Comparison of ENCODE assay signal across 28 cellular contexts in the genomic region with DNA sequence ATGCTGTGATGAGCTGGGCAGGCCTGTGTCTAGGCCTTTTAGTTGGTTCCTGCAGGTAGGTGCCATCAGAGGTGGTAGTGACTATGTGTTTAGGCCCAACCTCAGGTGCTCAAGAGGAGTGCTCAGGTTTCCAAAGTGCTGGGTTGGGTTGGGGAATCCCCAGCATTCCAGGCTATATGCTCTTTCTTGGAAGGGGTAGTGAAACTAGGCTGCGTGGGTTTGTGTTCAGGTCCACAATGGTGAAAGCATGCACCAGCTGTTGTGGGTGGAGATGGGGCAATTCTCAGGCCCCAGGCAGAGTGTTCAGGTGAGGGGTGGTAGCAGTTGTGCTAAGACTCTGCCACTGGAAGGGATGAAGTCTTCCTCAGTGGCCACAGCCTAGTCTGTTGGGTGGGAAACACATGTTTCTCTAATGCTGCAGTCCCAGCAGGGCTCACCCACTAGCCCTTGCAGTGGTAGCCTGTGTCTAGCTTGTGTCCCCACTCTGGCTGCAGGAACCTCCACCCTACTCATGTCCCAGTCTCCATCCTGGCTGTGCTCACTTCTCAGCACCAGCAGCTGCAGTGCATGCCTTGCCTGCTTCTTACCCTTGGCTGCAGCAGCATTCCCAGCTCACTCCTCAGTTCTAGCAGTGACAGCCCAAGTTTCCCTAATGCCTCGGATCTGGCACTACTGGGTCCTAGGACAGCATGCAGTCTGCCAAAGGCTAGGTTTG.
DNase-seq lines count a peak whose midpoint lies in the region; ATAC-seq and TF ChIP-seq lines count a peak whose summit lies in the region.
"Had no signal": no experiment of that assay in that cellular context is flagged by ENCODE, and none has a peak within 500 bp of the region (broad histone marks: within the 10 kb centered on the region; RNA-seq: fewer than 3 reads in every experiment).

No MANE protein-coding gene starts in this region.

- H4K91ac ChIP-seq in H9 (ENCODE audit: insufficient read length, low read depth, low read length) (no peak overlapping the region), neuronal stem cell (ENCODE audit: low read depth, low read length, poor library complexity) (no peak overlapping the region)

- H3K36me3 ChIP-seq in RWPE2 (ENCODE audit: low read depth) (no peaks in the 10 kb centered on the region), neuronal stem cell (replicated peaks in 1 of 2; ENCODE audit: control insufficient read depth in 2 of 2, insufficient read depth in 2 of 2, low read length in 2 of 2) (no peaks in the 10 kb centered on the region), Karpas-422 (ENCODE audit: insufficient read depth, low read length) (no peaks in the 10 kb centered on the region)
- H3K36me3 ChIP-seq: right atrium auricular region, uterus had no signal

- H3K36me3 Mint-ChIP-seq in H9 (ENCODE audit: insufficient read depth in 1 of 3, low read depth in 3 of 3) (no peaks in the 10 kb centered on the region), endothelial cell (ENCODE audit: low read depth, unreplicated experiment) (no peaks in the 10 kb centered on the region)
- H3K36me3 Mint-ChIP-seq: activated CD4-positive, alpha-beta memory T cell treated with anti-CD3 and anti-CD28 coated beads for 36 hours; CD8-positive, alpha-beta memory T cell; IgD-negative memory B cell; T-cell had no signal

- H3K79me2 ChIP-seq in H9 (ENCODE audit: insufficient read depth, low read length) (no peaks in the 10 kb centered on the region), Karpas-422 (ENCODE audit: low read length) (no peaks in the 10 kb centered on the region)
- H3K79me2 ChIP-seq: parathyroid adenoma had no signal

- no peaks in the 10 kb centered on the region for H3K9me2 ChIP-seq in Karpas-422 (replicated peaks; ENCODE audit: insufficient read depth, low read length)

- H4K20me1 ChIP-seq in H9 (ENCODE audit: control insufficient read depth, insufficient read depth, insufficient read length) (no peaks in the 10 kb centered on the region), Karpas-422 (ENCODE audit: insufficient read depth, low read depth, low read length) (no peaks in the 10 kb centered on the region)

- H3K27me3 ChIP-seq in H9 (ENCODE audit: insufficient read depth, low read length) (no peaks in the 10 kb centered on the region), RWPE2 (ENCODE audit: insufficient read depth, poor library complexity, severe bottlenecking) (no peaks in the 10 kb centered on the region), neuronal stem cell (ENCODE audit: control insufficient read depth in 3 of 3, insufficient read depth in 3 of 3, low read depth in 1 of 3, low read length in 3 of 3) (no peaks in the 10 kb centered on the region), Karpas-422 (ENCODE audit: low read length) (no peaks in the 10 kb centered on the region)
- H3K27me3 ChIP-seq: right atrium auricular region, uterus had no signal

- H3K27ac Mint-ChIP-seq in H9 = no peak overlapping the region
- H3K27ac Mint-ChIP-seq in endothelial cell (ENCODE audit: unreplicated experiment) = no peak overlapping the region
- H3K27ac Mint-ChIP-seq: activated CD4-positive, alpha-beta memory T cell treated with anti-CD3 and anti-CD28 coated beads for 36 hours; CD8-positive, alpha-beta memory T cell; IgD-negative memory B cell; memory B cell; T-cell had no signal

- H3K9ac ChIP-seq in H9 (ENCODE audit: extremely low read depth, insufficient read length, low read length) = no peak overlapping the region
- H3K9ac ChIP-seq in neuronal stem cell (ENCODE audit: low read depth, low read length, poor library complexity) = no peak overlapping the region
- H3K9ac ChIP-seq in Karpas-422 (ENCODE audit: low read length) = no peak overlapping the region
- H3K9ac ChIP-seq: parathyroid adenoma had no signal

- no peak overlapping the region for H4K5ac ChIP-seq in H9 (ENCODE audit: insufficient read length, low read depth, low read length)

- DNase-seq in CD1c-positive myeloid dendritic cell (ENCODE audit: extremely low spot score) = peak; percentile 48
- DNase-seq in H9 = no peak
- DNase-seq in RWPE2 (ENCODE audit: low spot score) = no peak
- no peak for DNase-seq in neuronal stem cell (ENCODE audit: low spot score)
- DNase-seq in activated naive CD4-positive, alpha-beta T cell (lab: John Stamatoyannopoulos, UW) = no peak
- no peak for DNase-seq in endothelial cell (ENCODE audit: low spot score)
- no peak for DNase-seq in Karpas-422
- no peak for DNase-seq in kidney glomerular epithelial cell (lab: John Stamatoyannopoulos, UW)
- DNase-seq: activated CD4-positive, alpha-beta memory T cell treated with anti-CD3 and anti-CD28 coated beads for 36 hours; activated CD8-positive, alpha-beta memory T cell treated with anti-CD3 and anti-CD28 coated beads, Interleukin-2, amount 50 U/mL, for 48 hours; activated naive CD4-positive, alpha-beta T cell treated with anti-CD3 and anti-CD28 coated beads, Interleukin-2, amount 50 U/mL, for 16 hours; AML-193; amniotic stem cell; CD8-positive, alpha-beta memory T cell; DMS 273 treated with DMSO at 0.1 percent for 48 hours; effector CD8-positive, alpha-beta T cell; foreskin fibroblast; head of caudate nucleus; NCI-H1417; NCI-H2081 treated with DMSO at 0.1 percent for 48 hours; NCI-H774; T-cell; uterus had no signal

- peak; percentile 35; the same call in 2 of the 3 replicates for ATAC-seq in RWPE2 (ENCODE audit: low read depth)
- ATAC-seq: T-cell had no signal

- H3K9me3 Mint-ChIP-seq in H9 = peaks cover 0 to 2% of the 10 kb centered on the region in 2 experiments; a peak in 1 of 5 replicates
- H3K9me3 Mint-ChIP-seq in endothelial cell (ENCODE audit: unreplicated experiment) = no peaks in the 10 kb centered on the region
- H3K9me3 Mint-ChIP-seq: activated CD4-positive, alpha-beta memory T cell treated with anti-CD3 and anti-CD28 coated beads for 36 hours; memory B cell had no signal

- H2AFZ ChIP-seq in H9 (ENCODE audit: low read length) (no peak overlapping the region), neuronal stem cell (ENCODE audit: low read length) (no peak overlapping the region), Karpas-422 (ENCODE audit: low read length) (no peak overlapping the region)
- H2AFZ ChIP-seq: parathyroid adenoma had no signal

- H3K4ac ChIP-seq in H9 (ENCODE audit: low read depth, low read length) = no peak overlapping the region
- H3K4ac ChIP-seq in neuronal stem cell (ENCODE audit: low read length) = no peak overlapping the region

- H3K27ac ChIP-seq in H9 (ENCODE audit: insufficient read length, low read depth, low read length) (no peak overlapping the region), RWPE2 (ENCODE audit: poor library complexity, severe bottlenecking) (no peak overlapping the region), neuronal stem cell (replicated peaks; ENCODE audit: low read length) (no peak overlapping the region), Karpas-422 (ENCODE audit: low read length) (no peak overlapping the region)
- H3K27ac ChIP-seq: parathyroid adenoma, right atrium auricular region, uterus had no signal

- H3K4me2 ChIP-seq in H9 (ENCODE audit: insufficient read depth, insufficient read length, low read length) = no peak overlapping the region
- no peak overlapping the region for H3K4me2 ChIP-seq in neuronal stem cell (ENCODE audit: insufficient read depth, low read length, poor library complexity, severe bottlenecking)
- H3K4me2 ChIP-seq in Karpas-422 (ENCODE audit: low read depth, low read length, poor library complexity, severe bottlenecking) = no peak overlapping the region

- H3K4me1 ChIP-seq in H9 (ENCODE audit: insufficient read depth, low read length) = no peaks in the 10 kb centered on the region
- no peaks in the 10 kb centered on the region for H3K4me1 ChIP-seq in RWPE2 (ENCODE audit: insufficient read depth, poor library complexity, severe bottlenecking)
- H3K4me1 ChIP-seq in neuronal stem cell (ENCODE audit: control insufficient read depth in 2 of 2, insufficient read depth in 1 of 2, low read depth in 1 of 2, low read length in 2 of 2) = no peaks in the 10 kb centered on the region
- H3K4me1 ChIP-seq in Karpas-422 (ENCODE audit: low read length) = no peaks in the 10 kb centered on the region
- H3K4me1 ChIP-seq: parathyroid adenoma, right atrium auricular region, uterus had no signal

- H3K4me3 ChIP-seq in RWPE2 (ENCODE audit: severe bottlenecking) (no peak overlapping the region), neuronal stem cell (ENCODE audit: low read length in 2 of 2) (peak overlapping the region in 1 of 2 donors; percentile 37), Karpas-422 (ENCODE audit: low read length) (no peak overlapping the region)
- H3K4me3 ChIP-seq: right atrium auricular region, uterus had no signal

- H3K14ac ChIP-seq in H9 (ENCODE audit: insufficient read depth, low read length) (peak overlapping the region; percentile 23; the same call in 1 of the 2 replicates), neuronal stem cell (ENCODE audit: low read length) (no peak overlapping the region)

- no peak overlapping the region for H2BK12ac ChIP-seq in H9 (ENCODE audit: insufficient read length, low read depth, low read length)
- peak overlapping the region; percentile 24 for H2BK12ac ChIP-seq in neuronal stem cell (ENCODE audit: low read length)

- H3K4me3 Mint-ChIP-seq in H9 (no peak overlapping the region), endothelial cell (ENCODE audit: unreplicated experiment) (no peak overlapping the region)
- H3K4me3 Mint-ChIP-seq: activated CD4-positive, alpha-beta memory T cell treated with anti-CD3 and anti-CD28 coated beads for 36 hours; CD8-positive, alpha-beta memory T cell; memory B cell; neural crest cell; T-cell had no signal

- no peak overlapping the region for H2BK5ac ChIP-seq in H9 (ENCODE audit: insufficient read length, low read length)
- H2BK5ac ChIP-seq in neuronal stem cell (ENCODE audit: low read length) = no peak overlapping the region

- peaks cover 3 to 5% of the 10 kb centered on the region in 2 experiments; a peak in 1 of 4 replicates for H3K4me1 Mint-ChIP-seq in H9
- H3K4me1 Mint-ChIP-seq in endothelial cell (ENCODE audit: unreplicated experiment) = no peaks in the 10 kb centered on the region
- H3K4me1 Mint-ChIP-seq: CD8-positive, alpha-beta memory T cell; IgD-negative memory B cell; memory B cell; neural crest cell; T-cell had no signal

- no CpG with 5 or more reads among the region's 2 CpGs for WGBS in H9 (ENCODE audit: extremely low coverage, insufficient read length, low lambda C conversion rate)
- no CpG with 5 or more reads among the region's 2 CpGs for WGBS in neuronal stem cell (ENCODE audit: extremely low coverage in 2 of 2, insufficient read length in 2 of 2, insufficient replicate concordance in 1 of 2), 2 donors

- H3K27me3 Mint-ChIP-seq in H9 (ENCODE audit: low read depth) = no peaks in the 10 kb centered on the region; the same call in 1 of the 2 replicates
- H3K27me3 Mint-ChIP-seq in endothelial cell (ENCODE audit: unreplicated experiment) = peaks cover 3% of the 10 kb centered on the region
- H3K27me3 Mint-ChIP-seq: activated CD4-positive, alpha-beta memory T cell treated with anti-CD3 and anti-CD28 coated beads for 36 hours; IgD-negative memory B cell had no signal

- no peaks in the 10 kb centered on the region for H3K23me2 ChIP-seq in H9 (ENCODE audit: insufficient read length, low read depth, low read length, poor library complexity, severe bottlenecking)

- TF ChIP-seq CTCF in H9 (conservative IDR thresholded peaks at IDR 0.05) (no peak), RWPE2 (IDR thresholded peaks at IDR 0.05; ENCODE audit: poor library complexity, severe bottlenecking) (no peak), endothelial cell (IDR thresholded peaks at IDR 0.05; ENCODE audit: unreplicated experiment) (no peak)

- no peak overlapping the region for H4K8ac ChIP-seq in H9 (replicated peaks; ENCODE audit: insufficient read length, low read depth, low read length)
- H4K8ac ChIP-seq in neuronal stem cell (ENCODE audit: low read depth, low read length) = no peak overlapping the region

- H3K9me3 ChIP-seq in H9 (ENCODE audit: control insufficient read depth, low read depth, low read length) (no peaks in the 10 kb centered on the region), RWPE2 (ENCODE audit: severe bottlenecking) (no peaks in the 10 kb centered on the region), neuronal stem cell (replicated peaks in 1 of 2; ENCODE audit: control insufficient read depth in 2 of 2, insufficient read depth in 1 of 2, low read depth in 1 of 2, low read length in 2 of 2) (peaks cover 0 to 2% of the 10 kb centered on the region in 2 donors), Karpas-422 (ENCODE audit: low read length) (no peaks in the 10 kb centered on the region)
- H3K9me3 ChIP-seq: right atrium auricular region, uterus had no signal

- no peak overlapping the region for H2BK20ac ChIP-seq in H9 (ENCODE audit: low read depth, low read length, poor library complexity, severe bottlenecking)

- H2AK5ac ChIP-seq in H9 (ENCODE audit: insufficient read length, low read length) (no peak overlapping the region), neuronal stem cell (ENCODE audit: low read depth, low read length) (no peak overlapping the region)

- H3K23ac ChIP-seq in H9 (ENCODE audit: insufficient read length, low read depth, low read length) (no peak overlapping the region), neuronal stem cell (ENCODE audit: low read depth, low read length, poor library complexity) (no peak overlapping the region)

- H2BK15ac ChIP-seq in H9 (ENCODE audit: low read depth, low read length) = no peak overlapping the region
- H2BK15ac ChIP-seq in neuronal stem cell (ENCODE audit: low read length) = peak overlapping the region; percentile 51

- no peak overlapping the region for H2BK120ac ChIP-seq in H9 (ENCODE audit: low read depth, low read length, poor library complexity, severe bottlenecking)
- H2BK120ac ChIP-seq in neuronal stem cell (ENCODE audit: low read depth, low read length) = no peak overlapping the region

- no peak overlapping the region for H3K56ac ChIP-seq in H9 (ENCODE audit: insufficient read length, low read depth, low read length)

- H3T11ph ChIP-seq in H9 (ENCODE audit: low read length) = no peak overlapping the region

- H3K18ac ChIP-seq in H9 (ENCODE audit: insufficient read length, low read depth, low read length) = no peak overlapping the region
- peak overlapping the region; percentile 4 for H3K18ac ChIP-seq in neuronal stem cell (ENCODE audit: low read length)

- H3K79me1 ChIP-seq in H9 (ENCODE audit: insufficient read depth, low read depth, low read length, poor library complexity, severe bottlenecking) = no peaks in the 10 kb centered on the region
- no peaks in the 10 kb centered on the region for H3K79me1 ChIP-seq in neuronal stem cell (ENCODE audit: low read depth, low read length)
